Comparison of ENCODE assay signal across 28 cellular contexts in genomic region chr9:127712851-127713250, GRCh38. TPM values are rescaled to one million over a fixed set of nuclear protein-coding genes. Genes with fewer than 3 reads are reported as not detected.
"Had no signal": no experiment of that assay in that cellular context is flagged by ENCODE, and none has a peak within 500 bp of the region (broad histone marks: within the 10 kb centered on the region; RNA-seq: fewer than 3 reads in every experiment).

No MANE protein-coding gene starts in this region.

- H3K9me3 ChIP-seq: ascending aorta, heart left ventricle, right lobe of liver, tibial nerve had no signal

- H3K4me3 ChIP-seq: ascending aorta, heart left ventricle, neural progenitor cell, right lobe of liver, tibial nerve had no signal

- DNase-seq: activated CD4-positive, alpha-beta memory T cell treated with anti-CD3 and anti-CD28 coated beads, Interleukin-2, amount 10 ng/mL, durations not matched to agents 7 days and 5 days; activated CD4-positive, alpha-beta T cell treated with anti-CD3 and anti-CD28 coated beads, Interleukin-2, amount 10 ng/mL, durations not matched to agents 24 days and 14 days; activated CD4-positive, CD25-positive, alpha-beta regulatory T cell treated with anti-CD3 and anti-CD28 coated beads, Interleukin-2, amount 50 U/mL, for 72 hours; activated CD8-positive, alpha-beta memory T cell treated with anti-CD3 and anti-CD28 coated beads, Interleukin-2, amount 50 U/mL, for 48 hours; activated effector memory CD4-positive, alpha-beta T cell treated with Interleukin-2 at 50 U/mL for 16 hours; activated naive CD4-positive, alpha-beta T cell treated with Interleukin-2 at 50 U/mL for 16 hours; activated naive CD8-positive, alpha-beta T cell treated with anti-CD3 and anti-CD28 coated beads, Interleukin-2, amount 10 ng/mL, durations not matched to agents 7 days and 5 days; activated T-cell treated with anti-CD3 and anti-CD28 coated beads, Interleukin-2, amount 50 U/mL, for 24 hours; brain microvascular endothelial cell; caudate nucleus; cortex of kidney; foreskin fibroblast; hypothalamus; naive thymus-derived CD8-positive, alpha-beta T cell; posterior cingulate gyrus; stimulated activated CD4-positive, alpha-beta T cell treated with anti-CD3 and anti-CD28 coated beads, Interleukin-2, amount 100 ng/mL, for 48 hours; stimulated activated naive CD4-positive, alpha-beta T cell treated with Interleukin-2 at 50 U/mL for 16 hours; T-helper 2 cell had no signal

- H3K27me3 Mint-ChIP-seq: activated CD4-positive, alpha-beta memory T cell treated with anti-CD3 and anti-CD28 coated beads, Interleukin-2, amount 10 ng/mL, durations not matched to agents 7 days and 5 days; activated T-cell treated with anti-CD3 and anti-CD28 coated beads, Interleukin-2, amount 50 U/mL, for 24 hours; naive thymus-derived CD8-positive, alpha-beta T cell had no signal

- H3K9me3 Mint-ChIP-seq: activated CD4-positive, alpha-beta memory T cell treated with anti-CD3 and anti-CD28 coated beads, Interleukin-2, amount 10 ng/mL, durations not matched to agents 7 days and 5 days; activated CD4-positive, alpha-beta T cell treated with anti-CD3 and anti-CD28 coated beads, Interleukin-2, amount 10 ng/mL, durations not matched to agents 24 days and 14 days; activated T-cell treated with anti-CD3 and anti-CD28 coated beads, Interleukin-2, amount 50 U/mL, for 24 hours had no signal

- H3K27ac ChIP-seq: ascending aorta, brain microvascular endothelial cell, heart left ventricle, neural progenitor cell, right lobe of liver, tibial nerve had no signal

- H3K27ac Mint-ChIP-seq: activated CD4-positive, alpha-beta memory T cell treated with anti-CD3 and anti-CD28 coated beads, Interleukin-2, amount 10 ng/mL, durations not matched to agents 7 days and 5 days; activated CD4-positive, alpha-beta T cell treated with anti-CD3 and anti-CD28 coated beads, Interleukin-2, amount 10 ng/mL, durations not matched to agents 24 days and 14 days; activated naive CD8-positive, alpha-beta T cell treated with anti-CD3 and anti-CD28 coated beads, Interleukin-2, amount 10 ng/mL, durations not matched to agents 7 days and 5 days; activated T-cell treated with anti-CD3 and anti-CD28 coated beads, Interleukin-2, amount 50 U/mL, for 24 hours; neural progenitor cell had no signal

- H3K36me3 Mint-ChIP-seq: activated naive CD8-positive, alpha-beta T cell treated with anti-CD3 and anti-CD28 coated beads, Interleukin-2, amount 10 ng/mL, durations not matched to agents 7 days and 5 days; naive thymus-derived CD8-positive, alpha-beta T cell; neural progenitor cell had no signal

- ATAC-seq: heart left ventricle; naive thymus-derived CD8-positive, alpha-beta T cell; right lobe of liver had no signal

- H3K4me3 Mint-ChIP-seq: activated CD4-positive, alpha-beta T cell treated with anti-CD3 and anti-CD28 coated beads, Interleukin-2, amount 10 ng/mL, durations not matched to agents 24 days and 14 days; activated naive CD8-positive, alpha-beta T cell treated with anti-CD3 and anti-CD28 coated beads, Interleukin-2, amount 10 ng/mL, durations not matched to agents 7 days and 5 days; neural progenitor cell had no signal

- H3K36me3 ChIP-seq: ascending aorta, brain microvascular endothelial cell, neural progenitor cell, right lobe of liver had no signal

- H3K27me3 ChIP-seq: ascending aorta, brain microvascular endothelial cell, heart left ventricle, right lobe of liver, tibial nerve had no signal

RNA-seq across cellular contexts. Expression of gene TTC16, which starts 3.0 kb away (rescaled TPM):
- total RNA-seq: activated CD4-positive, alpha-beta T cell treated with anti-CD3 and anti-CD28 coated beads, Interleukin-2, amount 10 ng/mL, durations not matched to agents 24 days and 14 days; ascending aorta; chondrocyte; endothelial cell of umbilical vein; kidney epithelial cell; skeletal muscle tissue; temporal lobe had no signal
- polyA plus RNA-seq: endothelial cell of umbilical vein had no signal

RNA-seq across cellular contexts. Expression of gene CFAP157, which starts 6.1 kb away (rescaled TPM):
- total RNA-seq: activated CD4-positive, alpha-beta memory T cell treated with anti-CD3 and anti-CD28 coated beads, Interleukin-2, amount 10 ng/mL, durations not matched to agents 7 days and 5 days; activated CD4-positive, alpha-beta T cell treated with anti-CD3 and anti-CD28 coated beads, Interleukin-2, amount 10 ng/mL, durations not matched to agents 24 days and 14 days; ascending aorta; chondrocyte; endothelial cell of umbilical vein; kidney epithelial cell; skeletal muscle tissue had no signal

RNA-seq across cellular contexts. Expression of gene TOR2A, which starts 22.2 kb away (rescaled TPM):
- total RNA-seq: ascending aorta had no signal
